ENCODE assay signal across 1 cellular context in genomic region chr16:88649195-88649923, GRCh38.
TF ChIP-seq lines count a peak whose summit lies in the region.

No MANE protein-coding gene starts in this region.

TF ChIP-seq in HCT116, 20 proteins besides CTCF, POLR2A, EP300 and RAD21 (continued from another document):
- TF ChIP-seq EZH2 (IDR thresholded peaks at IDR 0.05) = no peak
- TF ChIP-seq ZNF274 (IDR thresholded peaks at IDR 0.05; ENCODE audit: low read depth, low read length) = no peak
- TF ChIP-seq TCF7L2 (IDR thresholded peaks at IDR 0.05; ENCODE audit: borderline replicate concordance, extremely low read depth, insufficient read depth, insufficient read length) = no peak
- no peak for TF ChIP-seq CEBPB (IDR thresholded peaks at IDR 0.05; ENCODE audit: low read depth)
- TF ChIP-seq MAX (IDR thresholded peaks at IDR 0.05) = no peak
- no peak for TF ChIP-seq FOSL1 (IDR thresholded peaks at IDR 0.05; ENCODE audit: low read depth)
- no peak for TF ChIP-seq ZBTB33 (IDR thresholded peaks at IDR 0.05; ENCODE audit: extremely low read depth, insufficient replicate concordance, low read length)
- no peak for TF ChIP-seq EZH2phosphoT487 (IDR thresholded peaks at IDR 0.05; ENCODE audit: borderline replicate concordance)
- no peak for TF ChIP-seq CBX3 (IDR thresholded peaks at IDR 0.05; ENCODE audit: low read depth)
- TF ChIP-seq POLR2AphosphoS5 (IDR thresholded peaks at IDR 0.05; ENCODE audit: low read depth, low read length) = no peak
